8 cellular contexts compared by ENCODE assay signal in the genomic region with DNA sequence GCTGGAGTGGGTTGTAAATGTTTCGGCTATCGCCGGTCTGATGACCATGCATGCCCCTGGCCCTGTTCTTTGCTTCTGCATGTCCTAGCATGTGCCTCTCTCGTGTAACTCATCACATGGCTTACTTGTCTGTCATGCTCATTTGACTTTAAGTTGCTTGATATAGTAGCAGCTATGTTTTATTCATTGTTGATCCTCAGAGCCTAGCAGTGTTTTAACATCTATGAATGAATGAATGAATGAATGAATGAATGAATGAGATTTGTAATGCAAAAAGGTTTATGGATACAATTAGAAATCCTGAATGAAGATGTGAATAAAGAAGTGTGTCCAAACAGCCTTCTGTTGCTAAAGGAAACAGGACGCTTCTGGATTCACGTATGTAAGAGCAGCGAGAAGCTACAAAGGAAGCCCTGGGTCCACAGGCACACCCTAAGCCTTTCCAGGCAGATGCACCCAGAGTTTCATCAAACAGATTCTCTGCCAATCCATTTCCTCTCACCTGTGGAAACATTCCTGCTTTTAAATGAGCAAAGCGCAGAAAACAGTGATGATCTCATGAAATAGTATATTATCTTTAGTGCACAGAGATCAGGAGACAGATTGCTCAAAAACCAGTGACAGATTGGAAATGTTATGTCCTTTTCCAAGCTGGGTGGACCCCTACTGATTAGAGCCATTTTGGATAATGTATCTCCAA. TPM values are rescaled to one million over a fixed set of nuclear protein-coding genes. Genes with fewer than 3 reads are reported as not detected.
DNase-seq lines count a peak whose midpoint lies in the region; ATAC-seq and TF ChIP-seq lines count a peak whose summit lies in the region.

No MANE protein-coding gene starts in this region.

- H3K4me3 ChIP-seq in A673 (ENCODE audit: low read depth, low read length, poor library complexity, severe bottlenecking) = peak overlapping the region; percentile 54
- H3K4me3 ChIP-seq in HUES64 (ENCODE audit: low read length) = peak overlapping the region; percentile 73
- no peak overlapping the region for H3K4me3 ChIP-seq in mammary epithelial cell (replicated peaks in 1 of 3; ENCODE audit: insufficient read depth in 1 of 3, low read depth in 2 of 3, low read length in 3 of 3)
- peak overlapping the region in 1 of 2 donors; percentile 52 for H3K4me3 ChIP-seq in muscle layer of duodenum (ENCODE audit: low read depth in 1 of 2, low read length in 2 of 2)
- no peak overlapping the region for H3K4me3 ChIP-seq in lower leg skin (ENCODE audit: low read depth, poor library complexity, severe bottlenecking)

- H3K36me3 ChIP-seq in A673 (ENCODE audit: insufficient read depth, low read length, poor library complexity, severe bottlenecking) = no peaks in the 10 kb centered on the region
- no peaks in the 10 kb centered on the region for H3K36me3 ChIP-seq in HUES64 (ENCODE audit: insufficient read depth, low read length)
- no peaks in the 10 kb centered on the region for H3K36me3 ChIP-seq in mammary epithelial cell (ENCODE audit: insufficient read depth, low read length)
- H3K36me3 ChIP-seq in muscle layer of duodenum (ENCODE audit: control insufficient read depth in 1 of 2, insufficient read depth in 2 of 2, low read length in 2 of 2) = peaks cover 0 to 17% of the 10 kb centered on the region in 2 donors

- CTCF ChIA-PET in A673 (lab: Charles Lee) (interaction anchor here (0.6 to 2.0 kb wide), 3 partner anchors 102 to 335 kb away, joined by 5 to 11 read pairs (median 5); no protein-coding TSS in a partner anchor), mammary epithelial cell (lab: Charles Lee; ENCODE audit: low non-redundant PET) (interaction anchor here (0.6 to 0.9 kb wide), 3 partner anchors 97 to 155 kb away, joined by 3 to 5 read pairs (median 4); a partner anchor contains a TSS)

- dilution Hi-C loops in mammary epithelial cell (cut with HindIII; ENCODE audit: low sequenced_read_pairs) = no loop called here

- WGBS in HUES64 = 95% methylated on average over 8 of the region's 8 CpGs
- 45% methylated on average over 8 of the region's 8 CpGs for WGBS in mammary epithelial cell (ENCODE audit: low coverage, missing lambda C conversion rate)
- WGBS in lower leg skin, 2 donors = 41 to 44% methylated on average over 8 of the region's 8 CpGs

- H3K9ac ChIP-seq in HUES64 (ENCODE audit: low read depth, low read length) (peak overlapping the region; percentile 69; the same call in 1 of the 2 replicates), mammary epithelial cell (ENCODE audit: insufficient read depth, low read length) (peak overlapping the region; percentile 97)

- TF ChIP-seq CTCF in A673 (conservative IDR thresholded peaks at IDR 0.05; ENCODE audit: low read depth, low read length) (no peak), mammary epithelial cell (conservative IDR thresholded peaks at IDR 0.05 in 1 of 2, IDR thresholded peaks at IDR 0.05 in 1 of 2; ENCODE audit: extremely low read depth in 1 of 2, insufficient read depth in 1 of 2, low read depth in 1 of 2, low read length in 2 of 2) (no peak), lower leg skin (IDR thresholded peaks at IDR 0.05) (no peak)

- no peak for TF ChIP-seq POLR2A in lower leg skin (IDR thresholded peaks at IDR 0.05)

- peak overlapping the region; percentile 74 for H3K4me2 ChIP-seq in mammary epithelial cell (ENCODE audit: insufficient read depth, low read depth, low read length)

- intact Hi-C loops in A673 (cut with micrococcal nuclease; ENCODE audit: unreplicated experiment) = loop anchor here (2.0 to 5.0 kb wide), 3 partner anchors 99 to 183 kb away; a partner anchor contains a TSS
- intact Hi-C loops in mammary epithelial cell (cut with micrococcal nuclease) = loop anchor here (2.0 to 10.0 kb wide), 5 partner anchors 75 to 313 kb away; a partner anchor contains a TSS
- intact Hi-C loops in lower leg skin (cut with DNase I; ENCODE audit: low total_unique reads) = loop anchor here (5.0 kb wide), 1 partner anchor 102 kb away; no protein-coding TSS in a partner anchor

- no peaks in the 10 kb centered on the region for H4K20me1 ChIP-seq in mammary epithelial cell (ENCODE audit: insufficient read depth, low read length)

- peaks cover 49% of the 10 kb centered on the region for H3K4me1 ChIP-seq in A673 (ENCODE audit: insufficient read depth, low read length, poor library complexity, severe bottlenecking)
- peaks cover 44% of the 10 kb centered on the region for H3K4me1 ChIP-seq in HUES64 (ENCODE audit: insufficient read depth, low read length)
- H3K4me1 ChIP-seq in mammary epithelial cell (ENCODE audit: insufficient read depth, low read length) = peaks cover 57% of the 10 kb centered on the region
- peaks cover 0 to 23% of the 10 kb centered on the region in 2 donors for H3K4me1 ChIP-seq in muscle layer of duodenum (ENCODE audit: control insufficient read depth in 1 of 2, insufficient read depth in 2 of 2, low read length in 2 of 2)

- POLR2A ChIA-PET in A673 (lab: Charles Lee; ENCODE audit: low non-redundant PET) = interaction anchor here (0.5 to 0.7 kb wide), 3 partner anchors 15 to 333 kb away, joined by 3 to 10 read pairs (median 3); no protein-coding TSS in a partner anchor

- BruUV-seq in A673 (replicated peaks; lab: Mats Ljungman, UMichigan) (no TSS peak), mammary epithelial cell (replicated peaks; lab: Mats Ljungman, UMichigan) (TSS peak; percentile 64)

- H3K27ac ChIP-seq in A673 (ENCODE audit: low read depth, low read length, poor library complexity, severe bottlenecking) (peak overlapping the region; percentile 91), HUES64 (ENCODE audit: low read depth, low read length) (peak overlapping the region; percentile 16; the same call in 1 of the 2 replicates), mammary epithelial cell (ENCODE audit: insufficient read depth, low read depth, low read length) (peak overlapping the region; percentile 100), muscle layer of duodenum (ENCODE audit: low read length) (peak overlapping the region; percentile 93)

- DNase-seq in A673 (ENCODE audit: low spot score) (peak; percentile 21), mammary epithelial cell (peak; percentile 83), activated gamma-delta T cell (lab: John Stamatoyannopoulos, UW) (no peak), lower leg skin (ENCODE audit: low spot score in 2 of 2) (no peak)

- no peaks in the 10 kb centered on the region for H3K27me3 ChIP-seq in A673 (replicated peaks; ENCODE audit: insufficient read depth, low read depth, low read length, poor library complexity)
- no peaks in the 10 kb centered on the region for H3K27me3 ChIP-seq in HUES64 (ENCODE audit: insufficient read depth, low read length)
- H3K27me3 ChIP-seq in mammary epithelial cell (ENCODE audit: insufficient read depth, low read length) = no peaks in the 10 kb centered on the region
- H3K27me3 ChIP-seq in muscle layer of duodenum (ENCODE audit: low read depth, low read length) = no peaks in the 10 kb centered on the region

- in situ Hi-C loops in mammary epithelial cell (cut with MboI; ENCODE audit: low sequenced_read_pairs in 2 of 2) = loop anchor here (5.0 kb wide), 2 partner anchors 97 to 112 kb away; a partner anchor contains a TSS

- H3K9me3 ChIP-seq in A673 (ENCODE audit: low read depth, low read length, poor library complexity, severe bottlenecking) (no peaks in the 10 kb centered on the region), HUES64 (ENCODE audit: insufficient read depth, low read depth, low read length) (no peaks in the 10 kb centered on the region), mammary epithelial cell (replicated peaks; ENCODE audit: insufficient read depth, low read length) (no peaks in the 10 kb centered on the region), muscle layer of duodenum (ENCODE audit: control insufficient read depth in 1 of 2, low read length in 2 of 2) (no peaks in the 10 kb centered on the region)

- H3K79me2 ChIP-seq in mammary epithelial cell (ENCODE audit: insufficient read depth, low read length) = no peaks in the 10 kb centered on the region

- no peak for ATAC-seq in GM19023 (IDR thresholded peaks at IDR 0.05; ENCODE audit: unreplicated experiment)
- no peak for ATAC-seq in GM21360 (IDR thresholded peaks at IDR 0.05; ENCODE audit: unreplicated experiment)

- no peak overlapping the region for H2AFZ ChIP-seq in mammary epithelial cell (ENCODE audit: low read depth, low read length)

RNA-seq across cellular contexts. Expression of a gene that starts 3.4 kb away (rescaled TPM):
- total RNA-seq in A673 (2021) (0.24 TPM in 1 of 2 replicates, not detected in the other), mammary epithelial cell (not detected), lower leg skin (not detected)
- polyA plus RNA-seq in HUES64 (2013, experiment 1 of 2) = 0.35 TPM
- polyA plus RNA-seq in HUES64 (2013, experiment 2 of 2) = 0.63 TPM
- polyA plus RNA-seq in mammary epithelial cell = 0.06 TPM
- polyA minus RNA-seq in mammary epithelial cell = not detected

RNA-seq across cellular contexts. Expression of a gene that starts 55.9 kb away (rescaled TPM):
- total RNA-seq in A673 (2021) (11.8 and 13.2 TPM in 2 replicates), mammary epithelial cell (1 to 10 TPM; 8.3 to 9.5 TPM), lower leg skin (10 to 100 TPM; 19.3 to 41.4 (median 25.6) TPM)
- 10.9 TPM for polyA plus RNA-seq in HUES64 (2013, experiment 1 of 2)
- polyA plus RNA-seq in HUES64 (2013, experiment 2 of 2) = 12.7 TPM
- 5.1 TPM for polyA plus RNA-seq in mammary epithelial cell
- 17.0 TPM for polyA minus RNA-seq in mammary epithelial cell

Comparison
In these comparisons a context has a peak if more than half of its experiments do, and no peak if none do; other contexts are left out.
1. DNase-seq: peak in A673 (single experiment) and mammary epithelial cell (single experiment); none in activated gamma-delta T cell (single experiment) and lower leg skin (0 of 2).
2. H3K27ac ChIP-seq: peak in every context shown above with its lines; median percentile 100 in mammary epithelial cell; 93 in muscle layer of duodenum; 91 in A673; 16 in HUES64.
3. H3K4me3 ChIP-seq: peak in A673 (single experiment) and HUES64 (single experiment); none in mammary epithelial cell (0 of 3) and lower leg skin (single experiment).